27 cellular contexts compared by ENCODE assay signal in the genomic region with DNA sequence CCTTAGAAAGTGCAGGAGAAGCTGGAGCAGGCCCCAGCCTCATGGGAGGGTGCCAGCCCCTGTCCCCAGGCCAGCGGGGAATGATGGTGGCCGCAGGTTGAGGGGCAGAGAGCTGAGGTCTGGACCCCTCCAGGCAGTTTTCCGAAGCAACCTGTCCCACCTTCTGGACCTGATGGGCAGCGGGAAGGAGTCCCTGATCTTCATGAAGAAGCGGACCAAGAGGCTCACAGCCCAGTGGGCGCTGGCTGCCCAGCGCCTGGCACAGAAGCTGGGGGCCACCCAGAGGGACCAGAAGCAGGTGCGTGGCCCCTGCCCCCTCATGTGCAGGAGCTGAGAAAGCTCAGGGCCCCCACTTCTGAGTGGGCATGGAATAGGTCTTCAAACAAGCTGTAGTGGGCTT. TPM values are rescaled to one million over a fixed set of nuclear protein-coding genes. Genes with fewer than 3 reads are reported as not detected.
"Had no signal": no experiment of that assay in that cellular context is flagged by ENCODE, and none has a peak within 500 bp of the region (broad histone marks: within the 10 kb centered on the region; RNA-seq: fewer than 3 reads in every experiment).

No MANE protein-coding gene starts in this region.

- DNase-seq: colonic mucosa; cortex of kidney; dermis blood vessel endothelial cell; dorsolateral prefrontal cortex; effector CD4-positive, alpha-beta T cell; effector CD8-positive, alpha-beta T cell; effector memory CD4-positive, alpha-beta T cell; effector memory CD8-positive, alpha-beta T cell; endodermal cell; erythroblast; esophagus squamous epithelium; foreskin fibroblast; foreskin keratinocyte; foreskin melanocyte; gastrocnemius medialis; glutamatergic neuron; head of caudate nucleus; heart left ventricle; heart right ventricle had no signal

- H3K4me1 ChIP-seq: colonic mucosa, foreskin keratinocyte, gastrocnemius medialis, gastroesophageal sphincter had no signal

- FAIRE-seq: colon, endometrium, endothelial cell of umbilical vein, frontal cortex had no signal

- H3K27ac ChIP-seq: colonic mucosa, coronary artery, epithelial cell of prostate, esophagus muscularis mucosa, esophagus squamous epithelium, foreskin keratinocyte, gastrocnemius medialis, gastroesophageal sphincter, heart left ventricle, heart right ventricle had no signal

- H3K4me3 ChIP-seq: colonic mucosa, coronary artery, dorsolateral prefrontal cortex, esophagus muscularis mucosa, esophagus squamous epithelium, gastrocnemius medialis, gastroesophageal sphincter, heart left ventricle, heart right ventricle had no signal

- H3K9me3 ChIP-seq: colonic mucosa, esophagus squamous epithelium, gastrocnemius medialis, gastroesophageal sphincter had no signal

- H3K36me3 ChIP-seq: colonic mucosa, esophagus muscularis mucosa, esophagus squamous epithelium, gastrocnemius medialis, gastroesophageal sphincter, heart left ventricle, heart right ventricle had no signal

RNA-seq across cellular contexts. Expression of gene MGAT5B, which starts 36.8 kb away (rescaled TPM):
- total RNA-seq: gastrocnemius medialis had no signal
